8 cellular contexts compared by ENCODE assay signal in genomic region chr5:151770383-151771258, GRCh38. TPM values are rescaled to one million over a fixed set of nuclear protein-coding genes. Genes with fewer than 3 reads are reported as not detected.
DNase-seq lines count a peak whose midpoint lies in the region; ATAC-seq and TF ChIP-seq lines count a peak whose summit lies in the region.

No MANE protein-coding gene starts in this region.

- POLR2A ChIA-PET in CD4-positive, alpha-beta T cell (lab: Charles Lee): interaction anchor here (0.6 to 3.4 kb wide), 26 partner anchors 10 to 1810 kb away, joined by 3 to 160 read pairs (median 8); partner anchors contain the start of genes ATOX1, CD74, DCTN4 and GM2A

- TF ChIP-seq CTCF in CD4-positive, alpha-beta T cell (IDR thresholded peaks at IDR 0.05): no peak
- no peak for TF ChIP-seq CTCF in psoas muscle (IDR thresholded peaks at IDR 0.05)

- H3K4me1 ChIP-seq in psoas muscle: peaks cover 20% of the 10 kb centered on the region

- H3K27me3 Mint-ChIP-seq in CD4-positive, alpha-beta T cell: no peaks in the 10 kb centered on the region

- 1 to 2% (median 1%) methylated on average over 75 of the region's 75 CpGs for WGBS in psoas muscle, 3 donors

- peak overlapping the region; percentile 86 for H3K27ac ChIP-seq in CD4-positive, alpha-beta T cell (ENCODE audit: low read depth, low read length)
- H3K27ac ChIP-seq in psoas muscle: peak overlapping the region; percentile 91

- peak in 3 of 10 experiments; percentile 6 to 57 (median 12) for DNase-seq in CD4-positive, alpha-beta T cell
- DNase-seq in NCI-H510A (lab: John Stamatoyannopoulos, UW) (peak; percentile 49), amygdala (lab: John Stamatoyannopoulos, UW) (peak in 54 of 56 donors; percentile 27 to 83 (median 66)), left ventricle myocardium superior (peak; percentile 86), psoas muscle (peak; percentile 83 to 88), A172 (ENCODE audit: low spot score) (no peak)

- ATAC-seq in CD4-positive, alpha-beta T cell (ENCODE audit: poor library complexity): peak; percentile 2
- ATAC-seq in GM18868 (IDR thresholded peaks at IDR 0.05; ENCODE audit: unreplicated experiment) (peak; percentile 16), HG03066 (IDR thresholded peaks at IDR 0.05; ENCODE audit: low read depth, unreplicated experiment) (peak; percentile 22), left ventricle myocardium superior (peak; percentile 44), psoas muscle (peak; percentile 36 to 60 (median 50))

- no peak overlapping the region for H3K27ac Mint-ChIP-seq in CD4-positive, alpha-beta T cell

- peak overlapping the region; percentile 72 for H3K4me3 Mint-ChIP-seq in CD4-positive, alpha-beta T cell

- H3K9me3 Mint-ChIP-seq in CD4-positive, alpha-beta T cell: no peaks in the 10 kb centered on the region

- H3K27me3 ChIP-seq in CD4-positive, alpha-beta T cell (ENCODE audit: control insufficient read depth, insufficient read depth, low read length): no peaks in the 10 kb centered on the region
- no peaks in the 10 kb centered on the region for H3K27me3 ChIP-seq in psoas muscle (ENCODE audit: insufficient read depth in 3 of 3, low read length in 2 of 3)

- intact Hi-C loops in CD4-positive, alpha-beta T cell (cut with DNase I, micrococcal nuclease): loop anchor here (1.0 to 10.0 kb wide), 8 partner anchors 12 to 1413 kb away; partner anchors contain the start of genes ATOX1 (in 2 of the 2), TCOF1 (in 2 of the 2), CCDC69 (in 1 of the 2) and CD74 (in 1 of the 2)
- intact Hi-C loops in left ventricle myocardium superior (cut with micrococcal nuclease) (no loop called here), psoas muscle (cut with DNase I) (no loop called here)

- H3K4me1 Mint-ChIP-seq in CD4-positive, alpha-beta T cell (ENCODE audit: low read depth): peaks cover 39% of the 10 kb centered on the region

- H3K4me3 ChIP-seq in psoas muscle: peak overlapping the region; percentile 65

- peaks cover 15% of the 10 kb centered on the region for H3K36me3 Mint-ChIP-seq in CD4-positive, alpha-beta T cell (ENCODE audit: low read depth)

- no peaks in the 10 kb centered on the region for H3K36me3 ChIP-seq in psoas muscle (ENCODE audit: insufficient read depth in 1 of 2, low read depth in 1 of 2)

- CTCF ChIA-PET in CD4-positive, alpha-beta T cell (lab: Charles Lee): interaction anchor here (0.8 to 2.1 kb wide), 10 partner anchors 7 to 323 kb away, joined by 3 to 20 read pairs (median 6); partner anchors contain the start of genes ATOX1 and SLC36A1

- H3K9me3 ChIP-seq in CD4-positive, alpha-beta T cell (ENCODE audit: control insufficient read depth, low read length): no peaks in the 10 kb centered on the region
- no peaks in the 10 kb centered on the region for H3K9me3 ChIP-seq in psoas muscle

RNA-seq across cellular contexts. Expression of gene G3BP1, which starts 1.1 kb away (rescaled TPM):
- 10 to 100 TPM; 82.3 to 83.9 TPM for total RNA-seq in CD4-positive, alpha-beta T cell
- total RNA-seq in left ventricle myocardium superior: 125 TPM
- 100 to 1,000 TPM; 132 to 230 (median 154) TPM for total RNA-seq in psoas muscle
- 100 to 1,000 TPM in 1 of 3 donors, 10 to 100 TPM in 2; 47.0 to 123 (median 58.2) TPM for polyA plus RNA-seq in psoas muscle
- total RNA-seq in A172 (2014; rRNA removed; shearing (Covaris generic)): 360 and 395 TPM in 2 replicates

RNA-seq across cellular contexts. Expression of gene ATOX1, which starts 12.2 kb away (rescaled TPM):
- 10 to 100 TPM; 11.2 to 13.3 TPM for total RNA-seq in CD4-positive, alpha-beta T cell
- total RNA-seq in left ventricle myocardium superior (63.2 TPM), psoas muscle (10 to 100 TPM; 28.7 to 46.9 (median 40.7) TPM)
- polyA plus RNA-seq in psoas muscle: 10 to 100 TPM; 60.5 to 99.1 (median 80.3) TPM
- 144 and 233 TPM in 2 replicates for total RNA-seq in A172 (2014; rRNA removed; shearing (Covaris generic))

Comparison
In these comparisons a context has a peak if more than half of its experiments do, and no peak if none do; other contexts are left out.
1. intact Hi-C loops: an anchor here in CD4-positive, alpha-beta T cell (1.0 to 10.0 kb wide); none called in left ventricle myocardium superior and psoas muscle.